In the genomic region with DNA sequence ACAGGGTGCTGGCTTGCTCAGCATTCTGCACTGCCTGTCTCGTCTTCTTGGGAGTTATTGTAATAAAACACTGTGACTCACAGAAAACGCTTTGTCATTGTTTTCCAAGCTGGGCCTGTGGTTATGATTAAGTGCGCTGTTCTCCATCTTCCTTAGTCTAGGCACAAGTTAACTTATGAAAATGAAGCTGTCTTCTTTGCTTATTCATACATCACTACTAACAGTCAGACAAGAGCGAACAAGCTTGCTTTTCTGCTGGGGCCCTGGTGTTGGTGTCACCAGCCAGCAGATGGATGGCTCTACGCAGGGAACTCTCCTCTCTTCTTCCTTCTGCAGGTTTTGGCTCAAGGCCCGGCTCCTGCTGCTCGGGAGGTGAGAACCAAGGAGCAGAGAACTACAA, we compare ENCODE assay signal across 1 cellular context.
TF ChIP-seq lines count a peak whose summit lies in the region.

No MANE protein-coding gene starts in this region.

TF ChIP-seq in A549, 52 proteins besides CTCF, POLR2A, EP300 and RAD21 (continued from another document):
- no peak for TF ChIP-seq NPAS2 (CRISPR knock-in tag; IDR thresholded peaks at IDR 0.05; ENCODE audit: borderline replicate concordance)
- TF ChIP-seq SREBF2 (IDR thresholded peaks at IDR 0.05): no peak
- TF ChIP-seq ZSCAN20 (CRISPR knock-in tag; IDR thresholded peaks at IDR 0.05): no peak
- no peak for TF ChIP-seq HOXA7 (CRISPR knock-in tag; IDR thresholded peaks at IDR 0.05)
- no peak for TF ChIP-seq HEYL (CRISPR knock-in tag; IDR thresholded peaks at IDR 0.05)
- TF ChIP-seq, protein P1, sequence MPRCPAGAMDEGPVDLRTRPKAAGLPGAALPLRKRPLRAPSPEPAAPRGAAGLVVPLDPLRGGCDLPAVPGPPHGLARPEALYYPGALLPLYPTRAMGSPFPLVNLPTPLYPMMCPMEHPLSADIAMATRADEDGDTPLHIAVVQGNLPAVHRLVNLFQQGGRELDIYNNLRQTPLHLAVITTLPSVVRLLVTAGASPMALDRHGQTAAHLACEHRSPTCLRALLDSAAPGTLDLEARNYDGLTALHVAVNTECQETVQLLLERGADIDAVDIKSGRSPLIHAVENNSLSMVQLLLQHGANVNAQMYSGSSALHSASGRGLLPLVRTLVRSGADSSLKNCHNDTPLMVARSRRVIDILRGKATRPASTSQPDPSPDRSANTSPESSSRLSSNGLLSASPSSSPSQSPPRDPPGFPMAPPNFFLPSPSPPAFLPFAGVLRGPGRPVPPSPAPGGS (IDR thresholded peaks at IDR 0.05): no peak
- peak; percentile 50 for TF ChIP-seq NFE2L2 (conservative IDR thresholded peaks at IDR 0.05; ENCODE audit: low read length)
- TF ChIP-seq, protein P2, sequence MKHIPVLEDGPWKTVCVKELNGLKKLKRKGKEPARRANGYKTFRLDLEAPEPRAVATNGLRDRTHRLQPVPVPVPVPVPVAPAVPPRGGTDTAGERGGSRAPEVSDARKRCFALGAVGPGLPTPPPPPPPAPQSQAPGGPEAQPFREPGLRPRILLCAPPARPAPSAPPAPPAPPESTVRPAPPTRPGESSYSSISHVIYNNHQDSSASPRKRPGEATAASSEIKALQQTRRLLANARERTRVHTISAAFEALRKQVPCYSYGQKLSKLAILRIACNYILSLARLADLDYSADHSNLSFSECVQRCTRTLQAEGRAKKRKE (CRISPR knock-in tag; IDR thresholded peaks at IDR 0.05; ENCODE audit: low read depth): no peak
- TF ChIP-seq RCOR1 (IDR thresholded peaks at IDR 0.05; ENCODE audit: low read depth, low read length): no peak
- no peak for TF ChIP-seq PHF8 (IDR thresholded peaks at IDR 0.05; ENCODE audit: borderline replicate concordance, low read depth)
- TF ChIP-seq TFCP2L1 (CRISPR knock-in tag; IDR thresholded peaks at IDR 0.05): no peak
- TF ChIP-seq KDM5A (IDR thresholded peaks at IDR 0.05): no peak
- no peak for TF ChIP-seq RNF2 (IDR thresholded peaks at IDR 0.05; ENCODE audit: borderline replicate concordance, low read depth)
- TF ChIP-seq HOXB13 (CRISPR knock-in tag; IDR thresholded peaks at IDR 0.05; ENCODE audit: low read depth): no peak
- TF ChIP-seq, protein P3, sequence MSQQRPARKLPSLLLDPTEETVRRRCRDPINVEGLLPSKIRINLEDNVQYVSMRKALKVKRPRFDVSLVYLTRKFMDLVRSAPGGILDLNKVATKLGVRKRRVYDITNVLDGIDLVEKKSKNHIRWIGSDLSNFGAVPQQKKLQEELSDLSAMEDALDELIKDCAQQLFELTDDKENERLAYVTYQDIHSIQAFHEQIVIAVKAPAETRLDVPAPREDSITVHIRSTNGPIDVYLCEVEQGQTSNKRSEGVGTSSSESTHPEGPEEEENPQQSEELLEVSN (IDR thresholded peaks at IDR 0.05; ENCODE audit: borderline replicate concordance, low read depth): no peak
- no peak for TF ChIP-seq POLR2AphosphoS2 (conservative IDR thresholded peaks at IDR 0.05; ENCODE audit: low read length)
- no peak for TF ChIP-seq HDAC2 (IDR thresholded peaks at IDR 0.05)
- TF ChIP-seq, protein P4, sequence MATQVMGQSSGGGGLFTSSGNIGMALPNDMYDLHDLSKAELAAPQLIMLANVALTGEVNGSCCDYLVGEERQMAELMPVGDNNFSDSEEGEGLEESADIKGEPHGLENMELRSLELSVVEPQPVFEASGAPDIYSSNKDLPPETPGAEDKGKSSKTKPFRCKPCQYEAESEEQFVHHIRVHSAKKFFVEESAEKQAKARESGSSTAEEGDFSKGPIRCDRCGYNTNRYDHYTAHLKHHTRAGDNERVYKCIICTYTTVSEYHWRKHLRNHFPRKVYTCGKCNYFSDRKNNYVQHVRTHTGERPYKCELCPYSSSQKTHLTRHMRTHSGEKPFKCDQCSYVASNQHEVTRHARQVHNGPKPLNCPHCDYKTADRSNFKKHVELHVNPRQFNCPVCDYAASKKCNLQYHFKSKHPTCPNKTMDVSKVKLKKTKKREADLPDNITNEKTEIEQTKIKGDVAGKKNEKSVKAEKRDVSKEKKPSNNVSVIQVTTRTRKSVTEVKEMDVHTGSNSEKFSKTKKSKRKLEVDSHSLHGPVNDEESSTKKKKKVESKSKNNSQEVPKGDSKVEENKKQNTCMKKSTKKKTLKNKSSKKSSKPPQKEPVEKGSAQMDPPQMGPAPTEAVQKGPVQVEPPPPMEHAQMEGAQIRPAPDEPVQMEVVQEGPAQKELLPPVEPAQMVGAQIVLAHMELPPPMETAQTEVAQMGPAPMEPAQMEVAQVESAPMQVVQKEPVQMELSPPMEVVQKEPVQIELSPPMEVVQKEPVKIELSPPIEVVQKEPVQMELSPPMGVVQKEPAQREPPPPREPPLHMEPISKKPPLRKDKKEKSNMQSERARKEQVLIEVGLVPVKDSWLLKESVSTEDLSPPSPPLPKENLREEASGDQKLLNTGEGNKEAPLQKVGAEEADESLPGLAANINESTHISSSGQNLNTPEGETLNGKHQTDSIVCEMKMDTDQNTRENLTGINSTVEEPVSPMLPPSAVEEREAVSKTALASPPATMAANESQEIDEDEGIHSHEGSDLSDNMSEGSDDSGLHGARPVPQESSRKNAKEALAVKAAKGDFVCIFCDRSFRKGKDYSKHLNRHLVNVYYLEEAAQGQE (IDR thresholded peaks at IDR 0.05): no peak
- peak in 1 of 2 experiments; percentile 31; a peak in 1 of 5 replicates for TF ChIP-seq JUN (IDR thresholded peaks at IDR 0.05)
- no peak for TF ChIP-seq ZC3H11A (IDR thresholded peaks at IDR 0.05)
